26 cellular contexts compared by ENCODE assay signal in genomic region chrX:100591256-100592051, GRCh38. TPM values are rescaled to one million over a fixed set of nuclear protein-coding genes. Genes with fewer than 3 reads are reported as not detected.
DNase-seq lines count a peak whose midpoint lies in the region; ATAC-seq, FAIRE-seq and TF ChIP-seq lines count a peak whose summit lies in the region.
"Had no signal": no experiment of that assay in that cellular context is flagged by ENCODE, and none has a peak within 500 bp of the region (broad histone marks: within the 10 kb centered on the region; RNA-seq: fewer than 3 reads in every experiment).

No MANE protein-coding gene starts in this region.

- DNase-seq in HepG2 (ENCODE audit: low spot score), result peak; percentile 40
- no peak for DNase-seq in right lobe of liver
- DNase-seq in psoas muscle, result peak; percentile 31 to 60
- DNase-seq in NCI-H446 treated with DMSO at 0.1 percent for 48 hours (lab: John Stamatoyannopoulos, UW), result no peak
- no peak for DNase-seq in NCI-H1436 (lab: John Stamatoyannopoulos, UW)
- DNase-seq in urothelium cell line (ENCODE audit: low spot score), result no peak
- DNase-seq: BE2C; CD4-positive, CD25-positive, alpha-beta regulatory T cell; DMS79 treated with DMSO at 0.1 percent for 48 hours; KG1; NCI-H1092 treated with DMSO at 0.1 percent for 48 hours; NCI-H146; NCI-H2029; NCI-H2227 treated with DMSO at 0.1 percent for 48 hours; NCI-H510A treated with DMSO at 0.1 percent for 48 hours; NCI-H748 treated with DMSO at 0.1 percent for 48 hours; PC-9; RPMI8226; SHP77 treated with DMSO at 0.1 percent for 48 hours had no signal

- H3K9me3 ChIP-seq in HepG2 (ENCODE audit: low read length) (no peaks in the 10 kb centered on the region), right lobe of liver (no peaks in the 10 kb centered on the region), gastroesophageal sphincter (no peaks in the 10 kb centered on the region), psoas muscle (no peaks in the 10 kb centered on the region)
- H3K9me3 ChIP-seq: BE2C, HAP-1 had no signal

- H3K79me2 ChIP-seq in HepG2 (ENCODE audit: insufficient read depth, low read length), result no peaks in the 10 kb centered on the region

- in situ Hi-C loops in HepG2 (cut with HindIII; ENCODE audit: extremely low pct_ligation_motif_present, low pct_unique_long_range_greater_than_20kb), result no loop called here

- intact Hi-C loops in HepG2 (cut with micrococcal nuclease; ENCODE audit: unreplicated experiment) (no loop called here), right lobe of liver (cut with DNase I) (no loop called here), psoas muscle (cut with DNase I) (no loop called here)

- H3K4me3 ChIP-seq in HepG2 (replicated peaks in 1 of 3; ENCODE audit: insufficient read depth in 1 of 3, low read depth in 2 of 3, low read length in 3 of 3) (no peak overlapping the region), right lobe of liver (no peak overlapping the region), gastroesophageal sphincter (no peak overlapping the region), psoas muscle (no peak overlapping the region)
- H3K4me3 ChIP-seq: GM23338, HAP-1, PC-9, SK-N-MC had no signal

- H3K27ac ChIP-seq in HepG2 (ENCODE audit: extremely low read length, insufficient read depth, low read length) (no peak overlapping the region), right lobe of liver (no peak overlapping the region), gastroesophageal sphincter (no peak overlapping the region), psoas muscle (no peak overlapping the region)
- H3K27ac ChIP-seq: HL-60, PC-9, SK-N-MC had no signal

- 41% methylated on average over 3 of the region's 5 CpGs for WGBS in HepG2 (ENCODE audit: low lambda C conversion rate)
- WGBS in right lobe of liver (ENCODE audit: insufficient coverage, low coverage, low lambda C conversion rate, missing lambda C conversion rate), result 42% methylated on average over 5 of the region's 5 CpGs
- WGBS in gastroesophageal sphincter (ENCODE audit: low coverage in 1 of 2), 2 donors, result 56 to 80% methylated on average over 3 of the region's 5 CpGs
- 55 to 84% (median 74%) methylated on average over 5 of the region's 5 CpGs for WGBS in psoas muscle, 3 donors

- no peak for TF ChIP-seq POLR2A in HepG2 (IDR thresholded peaks at IDR 0.05; ENCODE audit: insufficient read depth in 1 of 2, low read depth in 2 of 2, low read length in 2 of 2)
- no peak for TF ChIP-seq POLR2A in right lobe of liver (IDR thresholded peaks at IDR 0.05)
- TF ChIP-seq POLR2A in gastroesophageal sphincter (IDR thresholded peaks at IDR 0.05), result no peak

- ATAC-seq in HepG2, result peak; percentile 86
- ATAC-seq in right lobe of liver, result no peak
- ATAC-seq in gastroesophageal sphincter, result peak; percentile 82
- no peak for ATAC-seq in psoas muscle
- ATAC-seq: GM23338 had no signal

- no peak for TF ChIP-seq EP300 in HepG2 (IDR thresholded peaks at IDR 0.05; ENCODE audit: low read depth in 2 of 2, low read length in 2 of 2)
- no peak for TF ChIP-seq EP300 in HepG2 (CRISPR knock-in tag; IDR thresholded peaks at IDR 0.05; ENCODE audit: borderline replicate concordance)
- no peak for TF ChIP-seq EP300 in gastroesophageal sphincter (IDR thresholded peaks at IDR 0.05)

- H3K4me1 ChIP-seq in HepG2 (ENCODE audit: insufficient read depth, low read length) (peaks cover 22% of the 10 kb centered on the region), right lobe of liver (no peaks in the 10 kb centered on the region), gastroesophageal sphincter (no peaks in the 10 kb centered on the region), psoas muscle (no peaks in the 10 kb centered on the region)
- H3K4me1 ChIP-seq: BE2C had no signal

- FAIRE-seq in HepG2 (lab: Jason Lieb, UNC) (peak; percentile 18), urothelium cell line (lab: Jason Lieb, UNC) (no peak)

- BruUV-seq in HepG2 (replicated peaks; lab: Mats Ljungman, UMichigan), result no TSS peak

- TF ChIP-seq CTCF in HepG2 (CRISPR knock-in tag; IDR thresholded peaks at IDR 0.05) (no peak), right lobe of liver (IDR thresholded peaks at IDR 0.05) (no peak), gastroesophageal sphincter (IDR thresholded peaks at IDR 0.05) (no peak), psoas muscle (IDR thresholded peaks at IDR 0.05) (no peak)

- H3K4me2 ChIP-seq in HepG2 (ENCODE audit: low read depth, low read length), result no peak overlapping the region
- H3K4me2 ChIP-seq: GM23338, PC-9 had no signal

- H3K9ac ChIP-seq in HepG2 (ENCODE audit: insufficient read depth, low read depth, low read length), result no peak overlapping the region

- POLR2A ChIA-PET in HepG2 (lab: Yijun Ruan, JAX), result no interaction called here

- H2AFZ ChIP-seq in HepG2 (ENCODE audit: low read length), result no peak overlapping the region
- H2AFZ ChIP-seq: GM23338, PC-9 had no signal

- CTCF ChIA-PET in HepG2 (lab: Yijun Ruan, JAX; ENCODE audit: low intra/inter-chr PET ratio, low total read pairs), result no interaction called here

- no peak for TF ChIP-seq RAD21 in HepG2 (CRISPR knock-in tag; IDR thresholded peaks at IDR 0.05)

- no peaks in the 10 kb centered on the region for H3K27me3 ChIP-seq in HepG2 (ENCODE audit: control insufficient read depth in 1 of 2, insufficient read depth in 2 of 2, low read length in 2 of 2)
- H3K27me3 ChIP-seq in right lobe of liver, result no peaks in the 10 kb centered on the region
- no peaks in the 10 kb centered on the region for H3K27me3 ChIP-seq in gastroesophageal sphincter
- H3K27me3 ChIP-seq in psoas muscle (ENCODE audit: insufficient read depth in 3 of 3, low read length in 2 of 3), result peaks cover 0 to 25% (median 0%) of the 10 kb centered on the region in 3 donors
- H3K27me3 ChIP-seq: BE2C had no signal

- H3K36me3 ChIP-seq in HepG2 (replicated peaks in 1 of 2; ENCODE audit: control insufficient read depth in 1 of 2, insufficient read depth in 2 of 2, low read length in 2 of 2), result no peaks in the 10 kb centered on the region
- H3K36me3 ChIP-seq in right lobe of liver, result no peaks in the 10 kb centered on the region
- no peaks in the 10 kb centered on the region for H3K36me3 ChIP-seq in gastroesophageal sphincter
- H3K36me3 ChIP-seq in psoas muscle (ENCODE audit: insufficient read depth in 1 of 2, low read depth in 1 of 2), result no peaks in the 10 kb centered on the region
- H3K36me3 ChIP-seq: BE2C, HAP-1 had no signal

- H4K20me1 ChIP-seq in HepG2 (ENCODE audit: insufficient read depth, low read length), result no peaks in the 10 kb centered on the region

RNA-seq across cellular contexts. Expression of gene TNMD, which starts 6.7 kb away (rescaled TPM):
- not detected in 2 replicates for total RNA-seq in HepG2 (2016; rRNA removed; fragmentation: Illumina TruSeq; extraction: Trizol)
- not detected in 2 replicates for total RNA-seq in HepG2 (2016; cell fraction: cytosol; rRNA removed; fragmentation: Illumina TruSeq; extraction: Trizol; ENCODE audit: low read depth)
- total RNA-seq in HepG2 (2016; cell fraction: insoluble cytoplasmic fraction; rRNA removed; fragmentation: Illumina TruSeq; extraction: Trizol), result not detected in 2 replicates
- not detected in 2 replicates for total RNA-seq in HepG2 (2016; cell fraction: membrane; rRNA removed; fragmentation: Illumina TruSeq; extraction: Trizol)
- total RNA-seq in HepG2 (2016; cell fraction: nucleus; rRNA removed; fragmentation: Illumina TruSeq; extraction: Trizol), result not detected in 2 replicates
- not detected in 2 replicates for polyA plus RNA-seq in HepG2 (2011; rRNA removed)
- polyA plus RNA-seq in HepG2 (2011; cell fraction: cytosol; rRNA removed), result not detected in 2 replicates
- polyA plus RNA-seq in HepG2 (2011; cell fraction: nucleus; rRNA removed), result not detected in 2 replicates
- not detected in 2 replicates for polyA plus RNA-seq in HepG2 (2012)
- not detected in 2 replicates for polyA plus RNA-seq in HepG2 (2016; cell fraction: cytosol; fragmentation: Illumina TruSeq; extraction: Trizol; ENCODE audit: low read depth)
- polyA plus RNA-seq in HepG2 (2016; cell fraction: insoluble cytoplasmic fraction; fragmentation: Illumina TruSeq; extraction: Trizol; ENCODE audit: low read depth), result not detected in 2 replicates
- not detected in 2 replicates for polyA plus RNA-seq in HepG2 (2016; cell fraction: membrane; fragmentation: Illumina TruSeq; extraction: Trizol; ENCODE audit: low read depth)
- not detected in 2 replicates for polyA plus RNA-seq in HepG2 (2016; cell fraction: nucleus; fragmentation: Illumina TruSeq; extraction: Trizol; ENCODE audit: insufficient read depth, low read depth)
- polyA minus RNA-seq in HepG2 (2011; rRNA and poly(A)+ RNA removed; ENCODE audit: low replicate concordance), result not detected in 2 replicates
- not detected in 2 replicates for polyA minus RNA-seq in HepG2 (2011; cell fraction: cytosol; rRNA and poly(A)+ RNA removed)
- polyA minus RNA-seq in HepG2 (2011; cell fraction: nucleus; rRNA and poly(A)+ RNA removed), result not detected in 2 replicates
- total RNA-seq in right lobe of liver, result not detected
- not detected for total RNA-seq in gastroesophageal sphincter
- under 1 TPM in 1 of 4 donors, not detected in 3; 0.69 TPM for total RNA-seq in psoas muscle
- polyA plus RNA-seq in psoas muscle, result under 1 TPM in 2 of 3 donors, not detected in 1; 0.03 to 0.06 TPM
- total RNA-seq: A172; CD4-positive, CD25-positive, alpha-beta regulatory T cell; HT-29; PC-9 had no signal
- polyA plus RNA-seq: CD4-positive, CD25-positive, alpha-beta regulatory T cell had no signal

RNA-seq across cellular contexts. Expression of gene TSPAN6, which starts 45.2 kb away (rescaled TPM):
- total RNA-seq in HepG2 (2016; rRNA removed; fragmentation: Illumina TruSeq; extraction: Trizol) (78.4 and 133 TPM in 2 replicates), right lobe of liver (10 to 100 TPM; 35.6 to 50.2 (median 41.0) TPM), gastroesophageal sphincter (10 to 100 TPM in 2 of 4 donors, 1 to 10 TPM in 2; 6.4 to 16.2 (median 8.5) TPM), psoas muscle (1 to 10 TPM; 2.1 to 3.8 (median 2.8) TPM)
- total RNA-seq in HepG2 (2016; cell fraction: cytosol; rRNA removed; fragmentation: Illumina TruSeq; extraction: Trizol; ENCODE audit: low read depth), result 34.8 and 39.0 TPM in 2 replicates
- total RNA-seq in HepG2 (2016; cell fraction: insoluble cytoplasmic fraction; rRNA removed; fragmentation: Illumina TruSeq; extraction: Trizol), result 79.3 and 133 TPM in 2 replicates
- 51.3 and 60.6 TPM in 2 replicates for total RNA-seq in HepG2 (2016; cell fraction: membrane; rRNA removed; fragmentation: Illumina TruSeq; extraction: Trizol)
- 93.8 and 113 TPM in 2 replicates for total RNA-seq in HepG2 (2016; cell fraction: nucleus; rRNA removed; fragmentation: Illumina TruSeq; extraction: Trizol)
- polyA plus RNA-seq in HepG2 (2011; rRNA removed) (51.2 and 78.9 TPM in 2 replicates), psoas muscle (1 to 10 TPM; 3.3 to 4.3 (median 3.8) TPM)
- polyA plus RNA-seq in HepG2 (2011; cell fraction: cytosol; rRNA removed), result 46.5 and 62.1 TPM in 2 replicates
- polyA plus RNA-seq in HepG2 (2011; cell fraction: nucleus; rRNA removed), result 14.3 and 18.4 TPM in 2 replicates
- polyA plus RNA-seq in HepG2 (2012), result 60.5 and 75.1 TPM in 2 replicates
- 39.5 and 40.3 TPM in 2 replicates for polyA plus RNA-seq in HepG2 (2016; cell fraction: cytosol; fragmentation: Illumina TruSeq; extraction: Trizol; ENCODE audit: low read depth)
- polyA plus RNA-seq in HepG2 (2016; cell fraction: insoluble cytoplasmic fraction; fragmentation: Illumina TruSeq; extraction: Trizol; ENCODE audit: low read depth), result 76.0 and 79.3 TPM in 2 replicates
- polyA plus RNA-seq in HepG2 (2016; cell fraction: membrane; fragmentation: Illumina TruSeq; extraction: Trizol; ENCODE audit: low read depth), result 46.1 and 51.0 TPM in 2 replicates
- 147 and 150 TPM in 2 replicates for polyA plus RNA-seq in HepG2 (2016; cell fraction: nucleus; fragmentation: Illumina TruSeq; extraction: Trizol; ENCODE audit: insufficient read depth, low read depth)
- polyA minus RNA-seq in HepG2 (2011; rRNA and poly(A)+ RNA removed; ENCODE audit: low replicate concordance), result 18.5 and 47.1 TPM in 2 replicates
- polyA minus RNA-seq in HepG2 (2011; cell fraction: cytosol; rRNA and poly(A)+ RNA removed), result 37.7 and 41.0 TPM in 2 replicates
- 19.1 and 24.2 TPM in 2 replicates for polyA minus RNA-seq in HepG2 (2011; cell fraction: nucleus; rRNA and poly(A)+ RNA removed)

RNA-seq across cellular contexts. Expression of gene SRPX2, which starts 52.5 kb away (rescaled TPM):
- total RNA-seq in HepG2 (2016; rRNA removed; fragmentation: Illumina TruSeq; extraction: Trizol) (1.5 and 1.6 TPM in 2 replicates), right lobe of liver (10 to 100 TPM in 1 of 6 experiments, 1 to 10 TPM in 5; 3.1 to 13.7 (median 3.7) TPM), gastroesophageal sphincter (10 to 100 TPM; 24.7 to 52.1 (median 39.7) TPM), psoas muscle (1 to 10 TPM; 4.9 to 7.3 (median 5.1) TPM)
- 0.44 and 1.2 TPM in 2 replicates for total RNA-seq in HepG2 (2016; cell fraction: cytosol; rRNA removed; fragmentation: Illumina TruSeq; extraction: Trizol; ENCODE audit: low read depth)
- total RNA-seq in HepG2 (2016; cell fraction: insoluble cytoplasmic fraction; rRNA removed; fragmentation: Illumina TruSeq; extraction: Trizol), result 1.3 and 1.8 TPM in 2 replicates
- total RNA-seq in HepG2 (2016; cell fraction: membrane; rRNA removed; fragmentation: Illumina TruSeq; extraction: Trizol), result 0.79 and 1.4 TPM in 2 replicates
- total RNA-seq in HepG2 (2016; cell fraction: nucleus; rRNA removed; fragmentation: Illumina TruSeq; extraction: Trizol), result 2.6 and 2.7 TPM in 2 replicates
- polyA plus RNA-seq in HepG2 (2011; rRNA removed) (4.6 and 6.7 TPM in 2 replicates), psoas muscle (1 to 10 TPM; 2.1 to 2.8 (median 2.3) TPM)
- 3.3 and 5.1 TPM in 2 replicates for polyA plus RNA-seq in HepG2 (2011; cell fraction: cytosol; rRNA removed)
- polyA plus RNA-seq in HepG2 (2011; cell fraction: nucleus; rRNA removed), result 5.8 and 7.1 TPM in 2 replicates
- 0.61 and 0.79 TPM in 2 replicates for polyA plus RNA-seq in HepG2 (2012)
- polyA plus RNA-seq in HepG2 (2016; cell fraction: cytosol; fragmentation: Illumina TruSeq; extraction: Trizol; ENCODE audit: low read depth), result 0.24 and 0.69 TPM in 2 replicates
- 1.2 and 2.0 TPM in 2 replicates for polyA plus RNA-seq in HepG2 (2016; cell fraction: insoluble cytoplasmic fraction; fragmentation: Illumina TruSeq; extraction: Trizol; ENCODE audit: low read depth)
- 0.63 and 0.77 TPM in 2 replicates for polyA plus RNA-seq in HepG2 (2016; cell fraction: membrane; fragmentation: Illumina TruSeq; extraction: Trizol; ENCODE audit: low read depth)
- polyA plus RNA-seq in HepG2 (2016; cell fraction: nucleus; fragmentation: Illumina TruSeq; extraction: Trizol; ENCODE audit: insufficient read depth, low read depth), result 6.7 and 8.3 TPM in 2 replicates
- polyA minus RNA-seq in HepG2 (2011; rRNA and poly(A)+ RNA removed; ENCODE audit: low replicate concordance), result 1.5 and 6.0 TPM in 2 replicates
- polyA minus RNA-seq in HepG2 (2011; cell fraction: cytosol; rRNA and poly(A)+ RNA removed), result 0.89 and 2.6 TPM in 2 replicates
- polyA minus RNA-seq in HepG2 (2011; cell fraction: nucleus; rRNA and poly(A)+ RNA removed), result 3.1 and 3.3 TPM in 2 replicates
- total RNA-seq: CD4-positive, CD25-positive, alpha-beta regulatory T cell; GM23338 had no signal
- polyA plus RNA-seq: CD4-positive, CD25-positive, alpha-beta regulatory T cell; GM23338 had no signal

Comparison
In these comparisons a context has a peak if more than half of its experiments do, and no peak if none do; other contexts are left out.
1. ATAC-seq: peak in HepG2 (single experiment) and gastroesophageal sphincter (single experiment); none in right lobe of liver (0 of 4) and psoas muscle (0 of 4).
2. DNase-seq: peak in HepG2 (single experiment) and psoas muscle (2 of 2); none in right lobe of liver (0 of 3), NCI-H446 treated with DMSO at 0.1 percent for 48 hours (single experiment), NCI-H1436 (single experiment) and urothelium cell line (single experiment).